1 cellular context compared by ENCODE assay signal in the genomic region with DNA sequence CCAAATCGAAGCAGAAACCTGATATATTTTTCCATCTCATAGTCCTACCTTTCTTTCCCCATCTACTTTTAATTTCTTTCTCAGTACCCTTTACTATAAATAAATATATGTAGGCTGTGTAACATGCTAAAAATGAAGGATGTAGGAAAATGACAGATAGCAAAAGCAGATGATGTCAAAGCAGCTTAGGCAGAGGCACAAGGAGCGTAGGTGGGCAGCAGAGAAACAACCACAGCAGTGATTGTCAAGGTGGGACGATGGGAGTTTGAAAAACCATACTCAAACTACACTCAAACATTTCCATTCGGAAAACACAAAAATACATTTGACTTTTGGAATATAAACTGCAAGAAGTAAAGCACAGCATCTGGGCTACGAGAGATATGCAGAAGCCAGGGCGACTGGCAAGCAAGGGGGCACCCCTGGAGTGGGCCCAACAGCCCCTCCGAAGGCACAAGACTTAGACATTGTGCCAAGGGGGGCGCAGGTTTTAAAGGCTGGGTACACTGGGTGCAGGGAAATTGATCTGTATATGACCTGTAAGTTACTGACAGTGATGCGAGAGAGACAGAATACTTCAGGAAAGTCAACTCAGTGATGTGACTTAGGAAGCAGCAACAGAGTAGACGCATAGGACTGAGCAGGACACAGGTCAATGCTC.
TF ChIP-seq lines count a peak whose summit lies in the region.

No MANE protein-coding gene starts in this region.

TF ChIP-seq in liver, 16 proteins besides CTCF, POLR2A, EP300 and RAD21 (continued from another document):
- TF ChIP-seq REST (IDR thresholded peaks at IDR 0.05) (no peak), FOXA2 (IDR thresholded peaks at IDR 0.05) (no peak)
